In the genomic region with DNA sequence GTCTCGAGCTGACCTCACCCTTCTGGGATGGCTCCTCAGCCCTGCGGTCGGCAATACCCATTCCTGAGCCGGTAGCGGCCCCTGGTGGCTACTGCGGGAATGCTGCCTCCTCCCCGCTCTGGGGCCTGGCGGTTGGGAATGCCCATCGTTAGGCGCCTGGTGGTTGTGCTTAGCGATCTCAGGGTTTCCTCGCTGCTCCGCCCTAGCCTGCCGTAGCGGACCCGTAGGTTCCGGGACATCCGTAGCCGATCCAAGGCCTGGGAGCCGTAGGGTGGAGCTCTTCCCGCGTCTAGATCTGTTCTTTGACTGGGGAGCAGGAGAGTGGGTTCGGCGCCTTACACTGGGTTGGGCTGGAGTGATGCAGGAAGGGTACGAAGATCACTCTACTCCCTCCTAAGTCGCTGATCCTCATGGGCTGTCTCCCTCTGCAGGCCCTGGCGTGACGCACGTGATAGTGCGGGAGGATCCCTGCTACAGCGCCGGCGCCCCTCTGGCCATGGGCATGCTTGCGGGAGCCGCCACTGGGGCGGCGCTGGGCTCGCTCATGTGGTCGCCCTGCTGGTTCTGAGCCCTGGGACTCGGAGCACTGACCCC, we compare ENCODE assay signal across 8 cellular contexts. TPM values are rescaled to one million over a fixed set of nuclear protein-coding genes. Genes with fewer than 3 reads are reported as not detected.
DNase-seq lines count a peak whose midpoint lies in the region; ATAC-seq and TF ChIP-seq lines count a peak whose summit lies in the region.

No MANE protein-coding gene starts in this region.

- no peaks in the 10 kb centered on the region for H4K20me1 ChIP-seq in BLaER1 treated with 17β-estradiol and CSF1 and Interleukin-3, amounts not matched to agents 10 nM and 100 nM

- no peaks in the 10 kb centered on the region for H3K9me3 Mint-ChIP-seq in activated naive CD4-positive, alpha-beta T cell treated with anti-CD3 and anti-CD28 coated beads, Interleukin-2, amount 50 U/mL, for 72 hours
- no peaks in the 10 kb centered on the region for H3K9me3 Mint-ChIP-seq in osteocyte (ENCODE audit: unreplicated experiment)

- H3K27me3 Mint-ChIP-seq in osteocyte (ENCODE audit: unreplicated experiment) = no peaks in the 10 kb centered on the region

- peak overlapping the region in 10 of 11 experiments; percentile 13 to 74 (median 60); a peak in 17 of 22 replicates for H3K9ac ChIP-seq in BLaER1 treated with 17β-estradiol and CSF1 and Interleukin-3, amounts not matched to agents 10 nM and 100 nM

- peak overlapping the region; percentile 54 for H3K4me3 Mint-ChIP-seq in osteocyte (ENCODE audit: unreplicated experiment)

- no peak overlapping the region for H3K27ac Mint-ChIP-seq in activated naive CD4-positive, alpha-beta T cell treated with anti-CD3 and anti-CD28 coated beads, Interleukin-2, amount 50 U/mL, for 72 hours
- no peak overlapping the region for H3K27ac Mint-ChIP-seq in osteocyte (ENCODE audit: unreplicated experiment)

- H3K36me3 ChIP-seq in BLaER1 treated with 17β-estradiol and CSF1 and Interleukin-3, amounts not matched to agents 10 nM and 100 nM = no peaks in the 10 kb centered on the region

- peak overlapping the region; percentile 66 to 94 (median 75) for H3K4me2 ChIP-seq in BLaER1 treated with 17β-estradiol and CSF1 and Interleukin-3, amounts not matched to agents 10 nM and 100 nM

- peak; percentile 91 to 95 for ATAC-seq in activated naive CD4-positive, alpha-beta T cell treated with anti-CD3 and anti-CD28 coated beads, Interleukin-2, amount 50 U/mL, for 72 hours

- H3K27me3 ChIP-seq in BLaER1 treated with 17β-estradiol and CSF1 and Interleukin-3, amounts not matched to agents 10 nM and 100 nM = no peaks in the 10 kb centered on the region

- H3K36me3 Mint-ChIP-seq in activated naive CD4-positive, alpha-beta T cell treated with anti-CD3 and anti-CD28 coated beads, Interleukin-2, amount 50 U/mL, for 72 hours = no peaks in the 10 kb centered on the region
- no peaks in the 10 kb centered on the region for H3K36me3 Mint-ChIP-seq in osteocyte (ENCODE audit: unreplicated experiment)

- H3K4me1 ChIP-seq in BLaER1 treated with 17β-estradiol and CSF1 and Interleukin-3, amounts not matched to agents 10 nM and 100 nM = peaks cover 21 to 38% (median 36%) of the 10 kb centered on the region in 10 experiments

- TF ChIP-seq CTCF in GM20000 (IDR thresholded peaks at IDR 0.05; ENCODE audit: extremely low read depth, missing control alignments) (peak; percentile 96), osteocyte (IDR thresholded peaks at IDR 0.05) (peak; percentile 97)

- H3K9me3 ChIP-seq in BLaER1 treated with 17β-estradiol and CSF1 and Interleukin-3, amounts not matched to agents 10 nM and 100 nM (replicated peaks in 1 of 11) = no peaks in the 10 kb centered on the region

- DNase-seq in GM20000 (ENCODE audit: low spot score) (peak; percentile 93), LoVo (ENCODE audit: low spot score) (peak; percentile 82), SKM-1 (lab: John Stamatoyannopoulos, UW; ENCODE audit: unreplicated experiment) (peak; percentile 72), head of caudate nucleus (peak; percentile 80 to 98 (median 94)), osteocyte (ENCODE audit: extremely low spot score, unreplicated experiment) (peak; percentile 97)
- peak; percentile 83 to 95 for DNase-seq in activated naive CD4-positive, alpha-beta T cell treated with anti-CD3 and anti-CD28 coated beads, Interleukin-2, amount 50 U/mL, for 72 hours (ENCODE audit: low spot score in 2 of 2)

- peaks cover 5% of the 10 kb centered on the region for H3K4me1 Mint-ChIP-seq in osteocyte (ENCODE audit: unreplicated experiment)

- H3K27ac ChIP-seq in BLaER1 treated with 17β-estradiol and CSF1 and Interleukin-3, amounts not matched to agents 10 nM and 100 nM = peak overlapping the region in 5 of 11 experiments; percentile 8 to 53 (median 43); a peak in 6 of 22 replicates
- peak overlapping the region; percentile 91 for H3K27ac ChIP-seq in temporal lobe (ENCODE audit: low read depth, low read length)

- peak overlapping the region in 8 of 10 experiments; percentile 23 to 54 (median 37); a peak in 12 of 20 replicates for H3K4me3 ChIP-seq in BLaER1 treated with 17β-estradiol and CSF1 and Interleukin-3, amounts not matched to agents 10 nM and 100 nM

- intact Hi-C loops in head of caudate nucleus (cut with DNase I) = loop anchor here (2.0 kb wide), 1 partner anchor 36 kb away; no protein-coding TSS in a partner anchor

RNA-seq across cellular contexts. Expression of gene PLEKHB1, which starts 14.8 kb away (rescaled TPM):
- 10 to 100 TPM; 16.4 to 19.9 TPM for total RNA-seq in activated naive CD4-positive, alpha-beta T cell treated with anti-CD3 and anti-CD28 coated beads, Interleukin-2, amount 50 U/mL, for 72 hours
- total RNA-seq in osteocyte (0.78 TPM in 1 of 2 replicates, not detected in the other), temporal lobe (14.3 TPM)
